ENCODE assay signal across 17 cellular contexts in genomic region chr11:69969890-69970784, GRCh38.
DNase-seq lines count a peak whose midpoint lies in the region; ATAC-seq and TF ChIP-seq lines count a peak whose summit lies in the region.
"Had no signal": no experiment of that assay in that cellular context is flagged by ENCODE, and none has a peak within 500 bp of the region (broad histone marks: within the 10 kb centered on the region; RNA-seq: fewer than 3 reads in every experiment).

No MANE protein-coding gene starts in this region.

- H3K4me1 Mint-ChIP-seq in T-helper 2 cell treated with Interferon-gamma antibody and Interleukin-4, amounts not matched to agents 5 μg/mL and 100 μg/mL, for 36 hours (ENCODE audit: low read depth): peaks cover 6% of the 10 kb centered on the region
- peaks cover 9% of the 10 kb centered on the region for H3K4me1 Mint-ChIP-seq in neural crest cell

- no peak overlapping the region for H3K4me3 Mint-ChIP-seq in T-helper 2 cell treated with Interferon-gamma antibody and Interleukin-4, amounts not matched to agents 5 μg/mL and 100 μg/mL, for 36 hours
- H3K4me3 Mint-ChIP-seq in neural crest cell: no peak overlapping the region

- DNase-seq in T-helper 2 cell treated with Interferon-gamma antibody and Interleukin-4, amounts not matched to agents 5 μg/mL and 100 μg/mL, for 36 hours (ENCODE audit: low spot score): no peak
- no peak for DNase-seq in T-helper 2 cell
- DNase-seq in HuH-7.5 (ENCODE audit: low spot score): peak; percentile 97
- DNase-seq in choroid plexus epithelial cell (ENCODE audit: low read depth): peak; percentile 18
- no peak for DNase-seq in neural crest cell (ENCODE audit: low read depth, low spot score)
- DNase-seq in activated gamma-delta T cell (lab: John Stamatoyannopoulos, UW): no peak
- DNase-seq: 8988T; activated T-cell treated with anti-CD3 and anti-CD28 coated beads, Interleukin-2, amount 50 U/mL, for 48 hours; Calu3; glutamatergic neuron; Karpas-422; NCI-H1930; nucleus accumbens; SJCRH30 had no signal

- peak overlapping the region; percentile 60 for H3K27ac Mint-ChIP-seq in T-helper 2 cell treated with Interferon-gamma antibody and Interleukin-4, amounts not matched to agents 5 μg/mL and 100 μg/mL, for 36 hours
- peak overlapping the region; percentile 43 for H3K27ac Mint-ChIP-seq in neural crest cell (ENCODE audit: unreplicated experiment)

- no peaks in the 10 kb centered on the region for H3K9me3 Mint-ChIP-seq in T-helper 2 cell treated with Interferon-gamma antibody and Interleukin-4, amounts not matched to agents 5 μg/mL and 100 μg/mL, for 36 hours
- no peaks in the 10 kb centered on the region for H3K9me3 Mint-ChIP-seq in neural crest cell

- H3K27me3 Mint-ChIP-seq in T-helper 2 cell treated with Interferon-gamma antibody and Interleukin-4, amounts not matched to agents 5 μg/mL and 100 μg/mL, for 36 hours (ENCODE audit: low read depth): peaks cover 2% of the 10 kb centered on the region
- no peaks in the 10 kb centered on the region for H3K27me3 Mint-ChIP-seq in neural crest cell (ENCODE audit: low read depth)

- no peak overlapping the region for H3K4me3 ChIP-seq in choroid plexus epithelial cell (ENCODE audit: low read depth, low read length)
- H3K4me3 ChIP-seq: SJCRH30, smooth muscle cell had no signal

- TF ChIP-seq CTCF in choroid plexus epithelial cell (conservative IDR thresholded peaks at IDR 0.05; ENCODE audit: low read depth, low read length) (no peak), neural crest cell (conservative IDR thresholded peaks at IDR 0.05) (no peak)

- no peak for ATAC-seq in GM21529 (IDR thresholded peaks at IDR 0.05; ENCODE audit: unreplicated experiment)
- ATAC-seq in HG03095 (IDR thresholded peaks at IDR 0.05; ENCODE audit: unreplicated experiment): no peak

- no peaks in the 10 kb centered on the region for H3K36me3 Mint-ChIP-seq in T-helper 2 cell treated with Interferon-gamma antibody and Interleukin-4, amounts not matched to agents 5 μg/mL and 100 μg/mL, for 36 hours (ENCODE audit: low read depth)
- H3K36me3 Mint-ChIP-seq in neural crest cell (ENCODE audit: low read depth): no peaks in the 10 kb centered on the region

Comparison
In these comparisons a context has a peak if more than half of its experiments do, and no peak if none do; other contexts are left out.
1. DNase-seq: peak in HuH-7.5 (single experiment) and choroid plexus epithelial cell (single experiment); none in T-helper 2 cell treated with Interferon-gamma antibody and Interleukin-4, amounts not matched to agents 5 μg/mL and 100 μg/mL, for 36 hours (single experiment), T-helper 2 cell (0 of 5), neural crest cell (single experiment) and activated gamma-delta T cell (single experiment).